In the genomic region with DNA sequence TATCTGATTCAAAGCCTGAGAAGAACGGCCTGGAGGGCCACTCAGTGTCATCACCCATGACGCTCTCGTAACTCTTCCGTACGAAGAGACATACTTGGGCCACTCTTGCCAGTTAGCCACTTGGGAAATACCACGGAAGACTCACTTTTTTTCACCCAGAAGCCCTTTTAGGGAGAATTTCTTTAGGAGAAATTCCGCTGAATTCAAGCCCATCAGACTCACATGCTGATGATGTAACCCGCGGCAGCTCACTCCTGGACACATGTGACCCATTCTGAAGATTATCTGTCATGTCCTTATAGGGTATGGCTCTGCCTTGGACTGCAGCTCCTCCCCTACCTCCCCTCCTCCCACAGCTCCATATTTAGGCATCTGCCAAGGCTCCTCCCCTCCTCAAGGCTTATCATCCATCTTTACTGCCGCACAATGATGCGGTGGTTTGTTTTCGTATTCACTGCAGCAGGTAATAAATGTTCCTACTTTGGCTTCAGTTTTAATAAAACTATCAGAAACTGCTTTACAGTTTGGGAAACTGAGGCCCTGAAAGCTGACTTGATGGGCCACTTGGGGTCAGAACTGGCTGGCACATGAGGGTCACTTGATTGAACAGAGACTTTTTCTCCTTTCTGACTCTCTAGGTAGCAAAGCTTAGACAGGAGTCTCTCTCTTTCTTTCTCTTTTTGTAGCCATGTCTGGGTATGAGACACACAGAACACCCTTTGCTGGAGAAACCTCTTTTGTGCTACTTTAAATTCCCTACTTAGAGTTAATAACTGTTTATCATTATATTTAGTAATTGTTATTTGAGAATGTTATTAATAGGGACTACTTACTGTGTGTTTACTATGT, we compare ENCODE assay signal across 9 cellular contexts.
DNase-seq lines count a peak whose midpoint lies in the region; TF ChIP-seq lines count a peak whose summit lies in the region.
"Had no signal": no experiment of that assay in that cellular context is flagged by ENCODE, and none has a peak within 500 bp of the region (broad histone marks: within the 10 kb centered on the region; RNA-seq: fewer than 3 reads in every experiment).

No MANE protein-coding gene starts in this region.

- POLR2A ChIA-PET in HEK293 (lab: Yijun Ruan, JAX) = no interaction called here

- no peak overlapping the region for H3K27ac ChIP-seq in HEK293 (ENCODE audit: extremely low read depth, low read depth, low read length)

- no peak overlapping the region for H3K4me3 ChIP-seq in HEK293 (ENCODE audit: low read depth, low read length)

- CTCF ChIA-PET in HEK293 (lab: Yijun Ruan, JAX) = no interaction called here

- no peaks in the 10 kb centered on the region for H3K4me1 ChIP-seq in HEK293 (ENCODE audit: control insufficient read depth, insufficient read depth, low read length)

- DNase-seq in activated CD4-positive, alpha-beta T cell treated with anti-CD3 and anti-CD28 coated beads for 24 hours (ENCODE audit: low read depth in 2 of 2) = peak; percentile 56 to 60
- peak; percentile 77 for DNase-seq in effector CD4-positive, alpha-beta T cell
- DNase-seq in stimulated activated CD8-positive, alpha-beta memory T cell treated with anti-CD3 and anti-CD28 coated beads, Interleukin-12 subunit alpha, Interleukin-12 subunit beta, amount 100 ng/mL, for 1 hour (ENCODE audit: low read depth) = peak; percentile 59
- DNase-seq in DMS153 (lab: John Stamatoyannopoulos, UW) = no peak
- DNase-seq in NCI-H1092 (lab: John Stamatoyannopoulos, UW) = no peak
- DNase-seq in GOT3 (lab: John Stamatoyannopoulos, UW) = no peak
- no peak for DNase-seq in DMS114 treated with DMSO at 0.1 percent for 48 hours (lab: John Stamatoyannopoulos, UW; ENCODE audit: unreplicated experiment)
- DNase-seq: NCI-H524 had no signal

- no peaks in the 10 kb centered on the region for H3K9me3 ChIP-seq in HEK293 (ENCODE audit: control insufficient read depth, insufficient read depth, low read depth, low read length)

- no peaks in the 10 kb centered on the region for H3K36me3 ChIP-seq in HEK293 (ENCODE audit: control insufficient read depth in 2 of 2, insufficient read depth in 1 of 2, low read length in 2 of 2)

- no peak for TF ChIP-seq CTCF in HEK293 (tag by site-specific recombination; IDR thresholded peaks at IDR 0.05)

TF ChIP-seq in HEK293, 187 proteins besides CTCF, POLR2A, EP300 and RAD21 (continues in another document):
- peak; percentile 38; the same call in 1 of the 2 replicates for TF ChIP-seq ZNF341 (tag by site-specific recombination; IDR thresholded peaks at IDR 0.05; ENCODE audit: low read depth)
- TF ChIP-seq OSR2 (tag by site-specific recombination; IDR thresholded peaks at IDR 0.05) = peak; percentile 59
- peak; percentile 35; the same call in 1 of the 2 replicates for TF ChIP-seq ZNF768 (tag by site-specific recombination; IDR thresholded peaks at IDR 0.05)
- 0 out of 2 replicates have a peak, but pooled peaks have one; percentile 49 for TF ChIP-seq ZEB2 (tag by site-specific recombination; IDR thresholded peaks at IDR 0.05)
- TF ChIP-seq, protein P1, sequence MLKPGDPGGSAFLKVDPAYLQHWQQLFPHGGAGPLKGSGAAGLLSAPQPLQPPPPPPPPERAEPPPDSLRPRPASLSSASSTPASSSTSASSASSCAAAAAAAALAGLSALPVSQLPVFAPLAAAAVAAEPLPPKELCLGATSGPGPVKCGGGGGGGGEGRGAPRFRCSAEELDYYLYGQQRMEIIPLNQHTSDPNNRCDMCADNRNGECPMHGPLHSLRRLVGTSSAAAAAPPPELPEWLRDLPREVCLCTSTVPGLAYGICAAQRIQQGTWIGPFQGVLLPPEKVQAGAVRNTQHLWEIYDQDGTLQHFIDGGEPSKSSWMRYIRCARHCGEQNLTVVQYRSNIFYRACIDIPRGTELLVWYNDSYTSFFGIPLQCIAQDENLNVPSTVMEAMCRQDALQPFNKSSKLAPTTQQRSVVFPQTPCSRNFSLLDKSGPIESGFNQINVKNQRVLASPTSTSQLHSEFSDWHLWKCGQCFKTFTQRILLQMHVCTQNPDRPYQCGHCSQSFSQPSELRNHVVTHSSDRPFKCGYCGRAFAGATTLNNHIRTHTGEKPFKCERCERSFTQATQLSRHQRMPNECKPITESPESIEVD (tag by site-specific recombination; IDR thresholded peaks at IDR 0.05) = peak; percentile 46; the same call in 1 of the 2 replicates
- peak; percentile 26; the same call in 1 of the 2 replicates for TF ChIP-seq ZNF335 (tag by site-specific recombination; conservative IDR thresholded peaks at IDR 0.05)
- TF ChIP-seq ZBTB17 (tag by site-specific recombination; IDR thresholded peaks at IDR 0.05) = peak; percentile 37; the same call in 1 of the 2 replicates
- TF ChIP-seq ZNF292 (tag by site-specific recombination; IDR thresholded peaks at IDR 0.05; ENCODE audit: borderline replicate concordance, low read depth) = no peak
- peak; percentile 32; the same call in 1 of the 2 replicates for TF ChIP-seq ZNF76 (tag by site-specific recombination; IDR thresholded peaks at IDR 0.05; ENCODE audit: borderline replicate concordance, low read depth)
- TF ChIP-seq, protein P2, sequence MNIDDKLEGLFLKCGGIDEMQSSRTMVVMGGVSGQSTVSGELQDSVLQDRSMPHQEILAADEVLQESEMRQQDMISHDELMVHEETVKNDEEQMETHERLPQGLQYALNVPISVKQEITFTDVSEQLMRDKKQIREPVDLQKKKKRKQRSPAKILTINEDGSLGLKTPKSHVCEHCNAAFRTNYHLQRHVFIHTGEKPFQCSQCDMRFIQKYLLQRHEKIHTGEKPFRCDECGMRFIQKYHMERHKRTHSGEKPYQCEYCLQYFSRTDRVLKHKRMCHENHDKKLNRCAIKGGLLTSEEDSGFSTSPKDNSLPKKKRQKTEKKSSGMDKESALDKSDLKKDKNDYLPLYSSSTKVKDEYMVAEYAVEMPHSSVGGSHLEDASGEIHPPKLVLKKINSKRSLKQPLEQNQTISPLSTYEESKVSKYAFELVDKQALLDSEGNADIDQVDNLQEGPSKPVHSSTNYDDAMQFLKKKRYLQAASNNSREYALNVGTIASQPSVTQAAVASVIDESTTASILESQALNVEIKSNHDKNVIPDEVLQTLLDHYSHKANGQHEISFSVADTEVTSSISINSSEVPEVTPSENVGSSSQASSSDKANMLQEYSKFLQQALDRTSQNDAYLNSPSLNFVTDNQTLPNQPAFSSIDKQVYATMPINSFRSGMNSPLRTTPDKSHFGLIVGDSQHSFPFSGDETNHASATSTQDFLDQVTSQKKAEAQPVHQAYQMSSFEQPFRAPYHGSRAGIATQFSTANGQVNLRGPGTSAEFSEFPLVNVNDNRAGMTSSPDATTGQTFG (tag by site-specific recombination; IDR thresholded peaks at IDR 0.05; ENCODE audit: borderline replicate concordance) = no peak
- TF ChIP-seq WT1 (tag by site-specific recombination; IDR thresholded peaks at IDR 0.05) = peak; percentile 69
- no peak for TF ChIP-seq ZFHX2 (tag by site-specific recombination; conservative IDR thresholded peaks at IDR 0.05)
- TF ChIP-seq, protein P3, sequence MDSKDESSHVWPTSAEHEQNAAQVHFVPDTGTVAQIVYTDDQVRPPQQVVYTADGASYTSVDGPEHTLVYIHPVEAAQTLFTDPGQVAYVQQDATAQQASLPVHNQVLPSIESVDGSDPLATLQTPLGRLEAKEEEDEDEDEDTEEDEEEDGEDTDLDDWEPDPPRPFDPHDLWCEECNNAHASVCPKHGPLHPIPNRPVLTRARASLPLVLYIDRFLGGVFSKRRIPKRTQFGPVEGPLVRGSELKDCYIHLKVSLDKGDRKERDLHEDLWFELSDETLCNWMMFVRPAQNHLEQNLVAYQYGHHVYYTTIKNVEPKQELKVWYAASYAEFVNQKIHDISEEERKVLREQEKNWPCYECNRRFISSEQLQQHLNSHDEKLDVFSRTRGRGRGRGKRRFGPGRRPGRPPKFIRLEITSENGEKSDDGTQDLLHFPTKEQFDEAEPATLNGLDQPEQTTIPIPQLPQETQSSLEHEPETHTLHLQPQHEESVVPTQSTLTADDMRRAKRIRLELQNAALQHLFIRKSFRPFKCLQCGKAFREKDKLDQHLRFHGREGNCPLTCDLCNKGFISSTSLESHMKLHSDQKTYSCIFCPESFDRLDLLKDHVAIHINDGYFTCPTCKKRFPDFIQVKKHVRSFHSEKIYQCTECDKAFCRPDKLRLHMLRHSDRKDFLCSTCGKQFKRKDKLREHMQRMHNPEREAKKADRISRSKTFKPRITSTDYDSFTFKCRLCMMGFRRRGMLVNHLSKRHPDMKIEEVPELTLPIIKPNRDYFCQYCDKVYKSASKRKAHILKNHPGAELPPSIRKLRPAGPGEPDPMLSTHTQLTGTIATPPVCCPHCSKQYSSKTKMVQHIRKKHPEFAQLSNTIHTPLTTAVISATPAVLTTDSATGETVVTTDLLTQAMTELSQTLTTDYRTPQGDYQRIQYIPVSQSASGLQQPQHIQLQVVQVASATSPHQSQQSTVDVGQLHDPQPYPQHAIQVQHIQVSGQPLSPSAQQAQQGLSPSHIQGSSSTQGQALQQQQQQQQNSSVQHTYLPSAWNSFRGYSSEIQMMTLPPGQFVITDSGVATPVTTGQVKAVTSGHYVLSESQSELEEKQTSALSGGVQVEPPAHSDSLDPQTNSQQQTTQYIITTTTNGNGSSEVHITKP (tag by site-specific recombination; IDR thresholded peaks at IDR 0.05) = 0 out of 2 replicates have a peak, but pooled peaks have one; percentile 15
- peak; percentile 37; the same call in 1 of the 2 replicates for TF ChIP-seq ZNF629 (tag by site-specific recombination; IDR thresholded peaks at IDR 0.05)
- peak; percentile 70 for TF ChIP-seq SP3 (tag by site-specific recombination; IDR thresholded peaks at IDR 0.05)
- TF ChIP-seq ZNF624 (tag by site-specific recombination; IDR thresholded peaks at IDR 0.05) = no peak

Comparison
In these comparisons a context has a peak if more than half of its experiments do, and no peak if none do; other contexts are left out.
1. DNase-seq: peak in activated CD4-positive, alpha-beta T cell treated with anti-CD3 and anti-CD28 coated beads for 24 hours (2 of 2), effector CD4-positive, alpha-beta T cell (single experiment) and stimulated activated CD8-positive, alpha-beta memory T cell treated with anti-CD3 and anti-CD28 coated beads, Interleukin-12 subunit alpha, Interleukin-12 subunit beta, amount 100 ng/mL, for 1 hour (single experiment); none in DMS153 (single experiment), NCI-H1092 (single experiment), GOT3 (single experiment) and DMS114 treated with DMSO at 0.1 percent for 48 hours (single experiment).